Comparison of ENCODE assay signal across 12 cellular contexts in genomic region chr16:68069511-68070248, GRCh38. TPM values are rescaled to one million over a fixed set of nuclear protein-coding genes. Genes with fewer than 3 reads are reported as not detected.
DNase-seq lines count a peak whose midpoint lies in the region; ATAC-seq and TF ChIP-seq lines count a peak whose summit lies in the region.
"Had no signal": no experiment of that assay in that cellular context is flagged by ENCODE, and none has a peak within 500 bp of the region (broad histone marks: within the 10 kb centered on the region; RNA-seq: fewer than 3 reads in every experiment).

No MANE protein-coding gene starts in this region.

- H3K4me1 ChIP-seq in left ventricle myocardium inferior (peaks cover 48% of the 10 kb centered on the region), PC-3 (ENCODE audit: insufficient read depth, low read length) (peaks cover 8% of the 10 kb centered on the region)

- no peaks in the 10 kb centered on the region for H3K9me3 ChIP-seq in T-helper 17 cell (ENCODE audit: control insufficient read depth, low read length, poor library complexity, severe bottlenecking)
- no peaks in the 10 kb centered on the region for H3K9me3 ChIP-seq in left ventricle myocardium inferior (replicated peaks)
- no peaks in the 10 kb centered on the region for H3K9me3 ChIP-seq in PC-3 (ENCODE audit: low read length)
- H3K9me3 ChIP-seq: SJSA1 had no signal

- no peak overlapping the region for H3K9ac ChIP-seq in PC-3 (ENCODE audit: low read length)

- peak; percentile 27 to 41 for ATAC-seq in activated CD4-positive, CD25-positive, alpha-beta regulatory T cell treated with anti-CD3 and anti-CD28 coated beads, Interleukin-2, amount 50 U/mL, for 24 hours
- ATAC-seq in T-helper 17 cell (peak; percentile 65), PC-3 (no peak)

- no peaks in the 10 kb centered on the region for H4K20me1 ChIP-seq in PC-3 (ENCODE audit: low read length)

- intact Hi-C loops in left ventricle myocardium inferior (cut with micrococcal nuclease), result no loop called here
- intact Hi-C loops in posterior vena cava (cut with DNase I), result no loop called here
- intact Hi-C loops in PC-3 (cut with micrococcal nuclease), result no loop called here

- no peak overlapping the region for H3K4me2 ChIP-seq in PC-3 (ENCODE audit: low read length)

- H2AFZ ChIP-seq in PC-3 (ENCODE audit: low read length), result no peak overlapping the region

- POLR2A ChIA-PET in PC-3 (lab: Charles Lee; ENCODE audit: unreplicated experiment), result no interaction called here

- H3K36me3 ChIP-seq in left ventricle myocardium inferior (peaks cover 35% of the 10 kb centered on the region), PC-3 (ENCODE audit: low read depth, low read length) (0 out of 2 replicates have a peak, but pooled peaks cover 3% of the 10 kb centered on the region)

- H3K27me3 ChIP-seq in left ventricle myocardium inferior (ENCODE audit: low read depth) (no peaks in the 10 kb centered on the region), PC-3 (ENCODE audit: low read length) (no peaks in the 10 kb centered on the region)
- H3K27me3 ChIP-seq: SJSA1 had no signal

- CTCF ChIA-PET in PC-3 (lab: Charles Lee), result no interaction called here

- no peak overlapping the region for H3K4me3 ChIP-seq in left ventricle myocardium inferior
- H3K4me3 ChIP-seq in PC-3 (ENCODE audit: low read length), result no peak overlapping the region
- H3K4me3 ChIP-seq: SJSA1 had no signal

- TF ChIP-seq CTCF in left ventricle myocardium inferior (IDR thresholded peaks at IDR 0.05; ENCODE audit: borderline replicate concordance) (no peak), PC-3 (conservative IDR thresholded peaks at IDR 0.05; ENCODE audit: low read depth, low read length) (no peak), progenitor cell of endocrine pancreas (IDR thresholded peaks at IDR 0.05; ENCODE audit: unreplicated experiment) (no peak)

- BruUV-seq in PC-3 (replicated peaks; lab: Mats Ljungman, UMichigan), result no TSS peak

- H3K27ac Mint-ChIP-seq in T-helper 17 cell, result peak overlapping the region; percentile 91
- H3K27ac Mint-ChIP-seq in progenitor cell of endocrine pancreas, result no peak overlapping the region

- no peaks in the 10 kb centered on the region for H3K79me2 ChIP-seq in PC-3 (ENCODE audit: low read length)

- H3K4me1 Mint-ChIP-seq in T-helper 17 cell (peaks cover 49% of the 10 kb centered on the region), progenitor cell of endocrine pancreas (ENCODE audit: low read depth) (no peaks in the 10 kb centered on the region)

- no peaks in the 10 kb centered on the region for H3K9me2 ChIP-seq in PC-3 (replicated peaks; ENCODE audit: low read length)

- no peaks in the 10 kb centered on the region for H3K27me3 Mint-ChIP-seq in T-helper 17 cell
- no peaks in the 10 kb centered on the region for H3K27me3 Mint-ChIP-seq in progenitor cell of endocrine pancreas

- no peaks in the 10 kb centered on the region for H3F3A ChIP-seq in PC-3 (ENCODE audit: low read length, unreplicated experiment)

- no peaks in the 10 kb centered on the region for H3K9me3 Mint-ChIP-seq in progenitor cell of endocrine pancreas (ENCODE audit: low read depth)

- no peak for DNase-seq in activated CD4-positive, CD25-positive, alpha-beta regulatory T cell treated with anti-CD3 and anti-CD28 coated beads, Interleukin-2, amount 50 U/mL, for 72 hours
- DNase-seq in T-helper 17 cell, result no peak
- DNase-seq in left ventricle myocardium inferior, result peak; percentile 60
- peak in 4 of 6 experiments; percentile 13 to 56 (median 48) for DNase-seq in stimulated activated naive CD4-positive, alpha-beta T cell (lab: John Stamatoyannopoulos, UW)
- DNase-seq in posterior vena cava (ENCODE audit: low spot score), result no peak
- DNase-seq in PC-3, result no peak
- no peak for DNase-seq in progenitor cell of endocrine pancreas (ENCODE audit: low spot score, unreplicated experiment)
- DNase-seq: HCEC 1CT, Karpas-422 had no signal

- H3K36me3 Mint-ChIP-seq in T-helper 17 cell (ENCODE audit: low read depth), result peaks cover 2% of the 10 kb centered on the region
- H3K36me3 Mint-ChIP-seq in progenitor cell of endocrine pancreas (ENCODE audit: insufficient read depth), result peaks cover 10% of the 10 kb centered on the region

- H3K4me3 Mint-ChIP-seq in T-helper 17 cell, result peak overlapping the region; percentile 69
- H3K4me3 Mint-ChIP-seq in progenitor cell of endocrine pancreas (ENCODE audit: low read depth), result no peak overlapping the region

- H3K27ac ChIP-seq in left ventricle myocardium inferior (replicated peaks), result peak overlapping the region; percentile 54
- no peak overlapping the region for H3K27ac ChIP-seq in PC-3 (ENCODE audit: low read length)
- H3K27ac ChIP-seq: SJSA1 had no signal

RNA-seq across cellular contexts. Expression of gene NFATC3, which starts 15.5 kb away (rescaled TPM):
- 100 to 1,000 TPM in 1 of 2 donors, 10 to 100 TPM in 1; 94.5 to 101 TPM for total RNA-seq in T-helper 17 cell
- 20.9 TPM for total RNA-seq in left ventricle myocardium inferior
- total RNA-seq in posterior vena cava, result 10 to 100 TPM; 28.0 to 30.8 TPM
- total RNA-seq in PC-3 (2014; rRNA removed), result 12.1 and 14.5 TPM in 2 replicates
- total RNA-seq in progenitor cell of endocrine pancreas, result 48.7 and 51.8 TPM in 2 replicates

RNA-seq across cellular contexts. Expression of gene DUS2, which starts 46.6 kb away (rescaled TPM):
- total RNA-seq in T-helper 17 cell (10 to 100 TPM; 12.0 to 12.3 TPM), left ventricle myocardium inferior (6.8 TPM), posterior vena cava (10 to 100 TPM in 1 of 2 donors, 1 to 10 TPM in 1; 6.6 to 11.6 TPM), PC-3 (2014; rRNA removed) (19.9 and 21.4 TPM in 2 replicates), progenitor cell of endocrine pancreas (18.8 and 21.2 TPM in 2 replicates)

RNA-seq across cellular contexts. Expression of gene DDX28, which starts 46.6 kb away (rescaled TPM):
- total RNA-seq in T-helper 17 cell (10 to 100 TPM; 13.2 to 14.8 TPM), left ventricle myocardium inferior (8.9 TPM), posterior vena cava (1 to 10 TPM; 5.4 to 5.8 TPM), PC-3 (2014; rRNA removed) (13.4 and 16.6 TPM in 2 replicates), progenitor cell of endocrine pancreas (9.5 and 10.4 TPM in 2 replicates)

RNA-seq across cellular contexts. Expression of gene DPEP2NB, which starts 54.0 kb away (rescaled TPM):
- total RNA-seq in T-helper 17 cell (not detected), left ventricle myocardium inferior (not detected), posterior vena cava (not detected), PC-3 (2014; rRNA removed) (not detected in 2 replicates), progenitor cell of endocrine pancreas (not detected in 2 replicates)
- total RNA-seq: A673, SJSA1 had no signal

Comparison
In these comparisons a context has a peak if more than half of its experiments do, and no peak if none do; other contexts are left out.
1. DNase-seq: peak in left ventricle myocardium inferior (single experiment) and stimulated activated naive CD4-positive, alpha-beta T cell (4 of 6); none in activated CD4-positive, CD25-positive, alpha-beta regulatory T cell treated with anti-CD3 and anti-CD28 coated beads, Interleukin-2, amount 50 U/mL, for 72 hours (single experiment), T-helper 17 cell (0 of 3), posterior vena cava (single experiment), PC-3 (single experiment) and progenitor cell of endocrine pancreas (single experiment).